ENCODE assay signal across 10 cellular contexts in the genomic region with DNA sequence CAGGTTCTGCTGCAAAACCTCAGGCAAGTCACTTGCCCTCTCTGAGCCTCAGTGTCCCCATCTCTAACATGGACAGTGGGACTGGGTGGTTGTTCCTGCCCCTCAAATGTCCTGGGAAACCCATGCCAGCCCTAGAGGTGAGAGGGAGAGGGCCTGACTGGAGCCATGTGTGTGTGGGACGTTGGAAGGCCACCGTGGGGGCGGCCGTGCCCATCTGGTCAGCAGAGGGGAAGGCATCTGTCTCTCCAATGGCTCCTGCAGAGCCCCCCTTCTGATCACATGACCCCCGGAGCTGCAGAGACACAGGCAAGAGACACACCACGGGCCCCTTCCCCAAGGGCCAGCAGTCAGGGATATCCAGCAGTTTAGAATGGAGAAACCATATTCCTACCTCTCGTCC. TPM values are rescaled to one million over a fixed set of nuclear protein-coding genes. Genes with fewer than 3 reads are reported as not detected.
DNase-seq lines count a peak whose midpoint lies in the region; ATAC-seq, FAIRE-seq and TF ChIP-seq lines count a peak whose summit lies in the region.
"Had no signal": no experiment of that assay in that cellular context is flagged by ENCODE, and none has a peak within 500 bp of the region (broad histone marks: within the 10 kb centered on the region; RNA-seq: fewer than 3 reads in every experiment).

No MANE protein-coding gene starts in this region.

- H3K27ac Mint-ChIP-seq in CD8-positive, alpha-beta memory T cell: no peak overlapping the region
- no peak overlapping the region for H3K27ac Mint-ChIP-seq in astrocyte (ENCODE audit: unreplicated experiment)
- H3K27ac Mint-ChIP-seq in naive thymus-derived CD4-positive, alpha-beta T cell: peak overlapping the region in 1 of 9 donors; percentile 13

- peaks cover 12% of the 10 kb centered on the region for H4K20me1 ChIP-seq in astrocyte (ENCODE audit: insufficient read depth, low read length)

- CTCF ChIA-PET in CD8-positive, alpha-beta memory T cell (lab: Charles Lee): no interaction called here
- CTCF ChIA-PET in naive thymus-derived CD4-positive, alpha-beta T cell (lab: Charles Lee): interaction anchor here (0.5 kb wide), 1 partner anchor 24 kb away, joined by 3 read pairs; no protein-coding TSS in a partner anchor

- H3K9ac ChIP-seq in astrocyte (ENCODE audit: low read length): peak overlapping the region; percentile 72

- H3K27me3 ChIP-seq in CD8-positive, alpha-beta memory T cell (ENCODE audit: insufficient read depth, low read length, poor library complexity, severe bottlenecking): peaks cover 13% of the 10 kb centered on the region
- no peaks in the 10 kb centered on the region for H3K27me3 ChIP-seq in astrocyte (ENCODE audit: insufficient read depth, low read length)
- peaks cover 0 to 5% of the 10 kb centered on the region in 2 donors for H3K27me3 ChIP-seq in naive thymus-derived CD4-positive, alpha-beta T cell (ENCODE audit: control insufficient read depth in 2 of 2, insufficient read depth in 2 of 2, low read length in 2 of 2)

- peak overlapping the region; percentile 97 for H3K4me2 ChIP-seq in astrocyte (ENCODE audit: low read length)

- H3K4me3 Mint-ChIP-seq in CD8-positive, alpha-beta memory T cell: peak overlapping the region in 2 of 7 donors; percentile 40 to 65
- H3K4me3 Mint-ChIP-seq in astrocyte (ENCODE audit: unreplicated experiment): peak overlapping the region; percentile 83
- peak overlapping the region in 8 of 10 donors; percentile 2 to 81 (median 53) for H3K4me3 Mint-ChIP-seq in naive thymus-derived CD4-positive, alpha-beta T cell

- DNase-seq in CD8-positive, alpha-beta memory T cell: no peak
- DNase-seq in astrocyte (ENCODE audit: low read depth): no peak
- DNase-seq in naive thymus-derived CD4-positive, alpha-beta T cell: no peak
- no peak for DNase-seq in iPS-NIHi11 (ENCODE audit: low spot score)
- no peak for DNase-seq in foreskin melanocyte
- DNase-seq: stimulated activated CD4-positive, alpha-beta T cell treated with anti-CD3 and anti-CD28 coated beads, Interleukin-4, amount 100 ng/mL, for 4 hours; upper lobe of left lung had no signal

- peaks cover 10 to 22% of the 10 kb centered on the region in 2 donors for H3K27me3 Mint-ChIP-seq in CD8-positive, alpha-beta memory T cell
- H3K27me3 Mint-ChIP-seq in astrocyte (ENCODE audit: low read depth, unreplicated experiment): no peaks in the 10 kb centered on the region
- H3K27me3 Mint-ChIP-seq in naive thymus-derived CD4-positive, alpha-beta T cell: peaks cover 0 to 39% (median 6%) of the 10 kb centered on the region in 5 donors

- no peak overlapping the region for H2AFZ ChIP-seq in astrocyte (ENCODE audit: low read depth, low read length)

- no peaks in the 10 kb centered on the region for H3K9me3 ChIP-seq in CD8-positive, alpha-beta memory T cell (ENCODE audit: low read length)
- no peaks in the 10 kb centered on the region for H3K9me3 ChIP-seq in astrocyte (ENCODE audit: insufficient read depth, low read depth, low read length)
- no peaks in the 10 kb centered on the region for H3K9me3 ChIP-seq in naive thymus-derived CD4-positive, alpha-beta T cell (ENCODE audit: control insufficient read depth in 2 of 3, low read length in 3 of 3)
- H3K9me3 ChIP-seq: upper lobe of left lung had no signal

- peaks cover 8% of the 10 kb centered on the region for H3K79me2 ChIP-seq in astrocyte (ENCODE audit: insufficient read depth, low read length)

- no peaks in the 10 kb centered on the region for H3K9me3 Mint-ChIP-seq in CD8-positive, alpha-beta memory T cell
- H3K9me3 Mint-ChIP-seq in astrocyte (ENCODE audit: unreplicated experiment): no peaks in the 10 kb centered on the region
- no peaks in the 10 kb centered on the region for H3K9me3 Mint-ChIP-seq in naive thymus-derived CD4-positive, alpha-beta T cell

- H3K4me1 ChIP-seq in CD8-positive, alpha-beta memory T cell (ENCODE audit: insufficient read depth, low read length): peaks cover 14% of the 10 kb centered on the region
- H3K4me1 ChIP-seq in astrocyte (ENCODE audit: insufficient read depth, low read length): peaks cover 21% of the 10 kb centered on the region
- H3K4me1 ChIP-seq in naive thymus-derived CD4-positive, alpha-beta T cell (ENCODE audit: control insufficient read depth in 2 of 2, insufficient read depth in 2 of 2, low read length in 2 of 2): peaks cover 4 to 8% of the 10 kb centered on the region in 2 donors

- intact Hi-C loops in naive thymus-derived CD4-positive, alpha-beta T cell (cut with micrococcal nuclease): loop anchor here in 1 of 2 donors (5.0 kb wide), 1 partner anchor 252 kb away; a partner anchor contains a TSS

- no peak for TF ChIP-seq CTCF in astrocyte (IDR thresholded peaks at IDR 0.05; ENCODE audit: insufficient read depth, low read depth, low read length)

- H3K36me3 Mint-ChIP-seq in CD8-positive, alpha-beta memory T cell: no peaks in the 10 kb centered on the region
- peaks cover 2% of the 10 kb centered on the region for H3K36me3 Mint-ChIP-seq in astrocyte (ENCODE audit: low read depth, unreplicated experiment)
- H3K36me3 Mint-ChIP-seq in naive thymus-derived CD4-positive, alpha-beta T cell: no peaks in the 10 kb centered on the region

- peak overlapping the region; percentile 43 for H3K27ac ChIP-seq in CD8-positive, alpha-beta memory T cell (ENCODE audit: low read depth, low read length)
- H3K27ac ChIP-seq in astrocyte (ENCODE audit: low read depth, low read length): no peak overlapping the region
- no peak overlapping the region for H3K27ac ChIP-seq in naive thymus-derived CD4-positive, alpha-beta T cell (ENCODE audit: low read depth, low read length)

- no peak for FAIRE-seq in astrocyte (lab: Jason Lieb, UNC)
- FAIRE-seq: frontal cortex had no signal

- ATAC-seq in naive thymus-derived CD4-positive, alpha-beta T cell: no peak
- ATAC-seq in HG02970 (IDR thresholded peaks at IDR 0.05; ENCODE audit: low FRiP score, unreplicated experiment): no peak
- ATAC-seq: HCT116 had no signal

- H3K4me1 Mint-ChIP-seq in CD8-positive, alpha-beta memory T cell: peaks cover 8 to 10% (median 9%) of the 10 kb centered on the region in 3 donors
- peaks cover 25% of the 10 kb centered on the region for H3K4me1 Mint-ChIP-seq in astrocyte (ENCODE audit: low read depth, unreplicated experiment)
- H3K4me1 Mint-ChIP-seq in naive thymus-derived CD4-positive, alpha-beta T cell: peaks cover 6 to 15% (median 8%) of the 10 kb centered on the region in 7 donors

- no peaks in the 10 kb centered on the region for H3K36me3 ChIP-seq in CD8-positive, alpha-beta memory T cell (ENCODE audit: insufficient read depth, low read length)
- no peaks in the 10 kb centered on the region for H3K36me3 ChIP-seq in astrocyte (ENCODE audit: insufficient read depth, low read length)
- H3K36me3 ChIP-seq in naive thymus-derived CD4-positive, alpha-beta T cell (ENCODE audit: control insufficient read depth in 2 of 3, insufficient read depth in 3 of 3, low read length in 3 of 3): no peaks in the 10 kb centered on the region
- H3K36me3 ChIP-seq: upper lobe of left lung had no signal

- H3K4me3 ChIP-seq in CD8-positive, alpha-beta memory T cell (ENCODE audit: low read length): no peak overlapping the region
- peak overlapping the region; percentile 73 for H3K4me3 ChIP-seq in astrocyte (ENCODE audit: insufficient read depth, low read depth, low read length)
- no peak overlapping the region for H3K4me3 ChIP-seq in naive thymus-derived CD4-positive, alpha-beta T cell (ENCODE audit: low read length)

- POLR2A ChIA-PET in CD8-positive, alpha-beta memory T cell (lab: Charles Lee): no interaction called here
- POLR2A ChIA-PET in naive thymus-derived CD4-positive, alpha-beta T cell (lab: Charles Lee): interaction anchor here (0.5 kb wide), 1 partner anchor 612 kb away, joined by 3 read pairs; no protein-coding TSS in a partner anchor

RNA-seq across cellular contexts. Expression of a gene that starts 1.7 kb away (rescaled TPM):
- total RNA-seq in CD8-positive, alpha-beta memory T cell: under 1 TPM; 0.26 to 0.66 TPM
- polyA plus RNA-seq in CD8-positive, alpha-beta memory T cell: 0.18 TPM
- total RNA-seq in astrocyte: 29.7 and 37.6 TPM in 2 replicates
- total RNA-seq in naive thymus-derived CD4-positive, alpha-beta T cell: 1 to 10 TPM in 2 of 5 experiments, under 1 TPM in 3; 0.24 to 2.0 (median 0.94) TPM
- under 1 TPM in 1 of 2 donors, not detected in 1; 0.24 TPM for polyA plus RNA-seq in naive thymus-derived CD4-positive, alpha-beta T cell

RNA-seq across cellular contexts. Expression of a gene that starts 13.5 kb away (rescaled TPM):
- total RNA-seq in CD8-positive, alpha-beta memory T cell: 100 to 1,000 TPM; 114 to 125 TPM
- polyA plus RNA-seq in CD8-positive, alpha-beta memory T cell: 35.2 TPM
- total RNA-seq in astrocyte: 110 and 117 TPM in 2 replicates
- 100 to 1,000 TPM; 110 to 163 (median 142) TPM for total RNA-seq in naive thymus-derived CD4-positive, alpha-beta T cell
- 10 to 100 TPM; 11.2 to 38.2 TPM for polyA plus RNA-seq in naive thymus-derived CD4-positive, alpha-beta T cell

RNA-seq across cellular contexts. Expression of a gene that starts 44.8 kb away (rescaled TPM):
- 10 to 100 TPM; 75.5 to 78.4 TPM for total RNA-seq in CD8-positive, alpha-beta memory T cell
- polyA plus RNA-seq in CD8-positive, alpha-beta memory T cell: 137 TPM
- total RNA-seq in astrocyte: 47.3 and 56.6 TPM in 2 replicates
- 10 to 100 TPM; 42.7 to 87.8 (median 48.0) TPM for total RNA-seq in naive thymus-derived CD4-positive, alpha-beta T cell
- 100 to 1,000 TPM in 1 of 2 donors, 10 to 100 TPM in 1; 99.2 to 102 TPM for polyA plus RNA-seq in naive thymus-derived CD4-positive, alpha-beta T cell

RNA-seq across cellular contexts. Expression of a gene that starts 55.6 kb away (rescaled TPM):
- not detected for total RNA-seq in CD8-positive, alpha-beta memory T cell
- not detected for polyA plus RNA-seq in CD8-positive, alpha-beta memory T cell
- not detected in 2 replicates for total RNA-seq in astrocyte
- not detected for total RNA-seq in naive thymus-derived CD4-positive, alpha-beta T cell
- not detected for polyA plus RNA-seq in naive thymus-derived CD4-positive, alpha-beta T cell
- total RNA-seq: frontal cortex had no signal

Comparison
In these comparisons a context has a peak if more than half of its experiments do, and no peak if none do; other contexts are left out.
1. RNA of a gene that starts 1.7 kb away (total RNA-seq): 29.7 to 37.6 TPM in astrocyte; 0.24 to 2.0 TPM in naive thymus-derived CD4-positive, alpha-beta T cell and 0.26 to 0.66 TPM in CD8-positive, alpha-beta memory T cell; every median in the first group is over 10 times any median in the second.